33 cellular contexts compared by ENCODE assay signal in the genomic region with DNA sequence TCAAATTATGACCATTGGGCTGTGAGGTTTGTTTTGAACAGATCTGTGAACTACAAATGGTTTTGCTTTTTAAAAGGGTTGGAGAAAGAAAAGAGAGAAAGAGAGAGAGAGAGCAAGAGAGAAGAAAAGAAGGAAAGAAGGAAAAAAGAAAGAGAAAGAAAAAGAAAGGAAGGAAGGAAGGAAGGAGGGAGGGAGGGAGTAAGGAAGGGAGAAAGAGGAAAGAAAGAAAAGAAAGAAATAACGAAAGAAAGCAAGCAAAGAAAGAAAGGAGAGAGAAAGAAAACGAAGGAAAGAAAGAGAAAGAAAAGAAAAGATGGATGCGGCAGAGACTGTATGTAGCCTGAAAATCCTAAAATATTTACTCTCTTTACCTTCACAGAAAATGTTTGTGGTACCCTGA.
"Had no signal": no experiment of that assay in that cellular context is flagged by ENCODE, and none has a peak within 500 bp of the region (broad histone marks: within the 10 kb centered on the region; RNA-seq: fewer than 3 reads in every experiment).

No MANE protein-coding gene starts in this region.

- ATAC-seq: activated CD4-positive, CD25-positive, alpha-beta regulatory T cell treated with anti-CD3 and anti-CD28 coated beads, Interleukin-2, amount 50 U/mL, for 24 hours; body of pancreas; gastrocnemius medialis; left cardiac atrium; left ventricle myocardium superior; mucosa of descending colon; pancreas; stimulated activated memory B cell treated with anti-CD40 and anti-IgM and Interleukin-4, amounts not matched to agents 10 μg/mL and 1 μg/mL and 100 μg/mL, for 72 hours; upper lobe of right lung had no signal

- DNase-seq: activated CD4-positive, alpha-beta T cell treated with anti-CD3 and anti-CD28 coated beads for 48 hours; activated CD4-positive, alpha-beta T cell treated with anti-CD3 and anti-CD28 coated beads, Interleukin-2, amount 50 U/mL, for 48 hours; activated CD8-positive, alpha-beta memory T cell treated with anti-CD3 and anti-CD28 coated beads, Interleukin-2, amount 50 U/mL, for 48 hours; activated effector memory CD4-positive, alpha-beta T cell treated with anti-CD3 and anti-CD28 coated beads, Interleukin-2, amount 50 U/mL, for 16 hours; activated naive CD4-positive, alpha-beta T cell treated with anti-CD3 and anti-CD28 coated beads, Interleukin-2, amount 10 ng/mL, durations not matched to agents 7 days and 5 days; adrenal gland; aorta; body of pancreas; cerebellar nuclear complex; colonic mucosa; effector CD8-positive, alpha-beta T cell; gastrocnemius medialis; glutamatergic neuron; left cardiac atrium; left ventricle myocardium superior; mucosa of descending colon; nucleus accumbens; pancreas; retina; sigmoid colon; small intestine; stimulated activated CD4-positive, alpha-beta T cell treated with anti-CD3 and anti-CD28 coated beads, Interleukin-4, amount 100 ng/mL, for 24 hours; T1000; tibial artery; upper lobe of right lung; WERI-Rb-1 had no signal

- H3K27me3 Mint-ChIP-seq: activated naive CD4-positive, alpha-beta T cell treated with anti-CD3 and anti-CD28 coated beads, Interleukin-2, amount 10 ng/mL, durations not matched to agents 7 days and 5 days; stimulated activated memory B cell treated with anti-CD40 and anti-IgM and Interleukin-4, amounts not matched to agents 10 μg/mL and 1 μg/mL and 100 μg/mL, for 72 hours had no signal

- H3K36me3 ChIP-seq: adrenal gland, colonic mucosa, gastrocnemius medialis, pancreas, prostate gland, upper lobe of right lung, WERI-Rb-1 had no signal

- H3K27ac ChIP-seq: adrenal gland, body of pancreas, colonic mucosa, epithelial cell of prostate, gastrocnemius medialis, pancreas, prostate gland, sigmoid colon, suprapubic skin, tibial artery, upper lobe of right lung, WERI-Rb-1 had no signal

- H3K27ac Mint-ChIP-seq: activated naive CD4-positive, alpha-beta T cell treated with anti-CD3 and anti-CD28 coated beads, Interleukin-2, amount 10 ng/mL, durations not matched to agents 7 days and 5 days; stimulated activated memory B cell treated with anti-CD40 and anti-IgM and Interleukin-4, amounts not matched to agents 10 μg/mL and 1 μg/mL and 100 μg/mL, for 72 hours; T-helper 1 cell treated with Interleukin-12 subunit alpha and Interleukin-12 subunit beta and Interleukin-4 antibody, amounts not matched to agents 30 μg/mL and 1 μg/mL, for 36 hours had no signal

- H3K4me3 Mint-ChIP-seq: activated naive CD4-positive, alpha-beta T cell treated with anti-CD3 and anti-CD28 coated beads, Interleukin-2, amount 10 ng/mL, durations not matched to agents 7 days and 5 days; neural crest cell; stimulated activated memory B cell treated with anti-CD40 and anti-IgM and Interleukin-4, amounts not matched to agents 10 μg/mL and 1 μg/mL and 100 μg/mL, for 72 hours; T-helper 1 cell treated with Interleukin-12 subunit alpha and Interleukin-12 subunit beta and Interleukin-4 antibody, amounts not matched to agents 30 μg/mL and 1 μg/mL, for 36 hours had no signal

- H3K9me3 ChIP-seq: adrenal gland, body of pancreas, colonic mucosa, gastrocnemius medialis, pancreas, prostate gland, sigmoid colon, tibial artery had no signal

- H3K4me1 Mint-ChIP-seq: neural crest cell had no signal

- H3K4me3 ChIP-seq: adrenal gland, body of pancreas, colonic mucosa, gastrocnemius medialis, mucosa of descending colon, pancreas, prostate gland, sigmoid colon, suprapubic skin, tibial artery, upper lobe of right lung had no signal

- H3K4me1 ChIP-seq: adrenal gland, body of pancreas, colonic mucosa, gastrocnemius medialis, pancreas, prostate gland, sigmoid colon, suprapubic skin, tibial artery, upper lobe of right lung had no signal

- H3K27me3 ChIP-seq: adrenal gland, body of pancreas, colonic mucosa, gastrocnemius medialis, pancreas, sigmoid colon, suprapubic skin, tibial artery, upper lobe of right lung had no signal
